Comparison of ENCODE assay signal across 16 cellular contexts in the genomic region with DNA sequence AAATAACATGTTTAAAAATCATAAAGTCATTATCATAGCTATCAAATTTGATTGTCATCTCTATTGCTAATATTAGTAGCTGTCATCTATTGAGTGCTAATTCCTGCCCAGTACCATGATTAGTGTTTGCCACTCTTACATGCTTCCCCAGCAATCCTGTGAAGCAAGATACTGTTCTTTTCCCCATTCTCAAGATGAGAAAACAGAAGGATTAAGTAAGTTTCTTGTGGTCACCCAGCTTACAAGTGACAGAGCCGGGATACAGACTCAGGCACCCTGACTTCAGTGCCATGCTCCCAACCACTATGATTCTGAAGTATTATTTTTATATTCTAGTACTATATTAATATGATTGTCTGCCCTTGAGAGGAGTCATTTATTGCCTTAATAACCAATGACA. TPM values are rescaled to one million over a fixed set of nuclear protein-coding genes. Genes with fewer than 3 reads are reported as not detected.
DNase-seq lines count a peak whose midpoint lies in the region; ATAC-seq and TF ChIP-seq lines count a peak whose summit lies in the region.
"Had no signal": no experiment of that assay in that cellular context is flagged by ENCODE, and none has a peak within 500 bp of the region (broad histone marks: within the 10 kb centered on the region; RNA-seq: fewer than 3 reads in every experiment).

No MANE protein-coding gene starts in this region.

- H3K27me3 Mint-ChIP-seq in CD4-positive, alpha-beta T cell = no peaks in the 10 kb centered on the region
- no peaks in the 10 kb centered on the region for H3K27me3 Mint-ChIP-seq in MCF 10A (ENCODE audit: insufficient read depth, unreplicated experiment)

- H3K79me2 ChIP-seq in OCI-LY3 (ENCODE audit: low read length) = no peaks in the 10 kb centered on the region
- H3K79me2 ChIP-seq in PC-9 (ENCODE audit: low read depth) = no peaks in the 10 kb centered on the region

- H4K20me1 ChIP-seq in OCI-LY3 (ENCODE audit: insufficient read depth, low read length) = no peaks in the 10 kb centered on the region
- H4K20me1 ChIP-seq in PC-9 (ENCODE audit: insufficient read depth) = no peaks in the 10 kb centered on the region

- no peaks in the 10 kb centered on the region for H3F3A ChIP-seq in PC-9 (ENCODE audit: insufficient read depth, low read depth)

- no peak overlapping the region for H3K4me3 Mint-ChIP-seq in CD4-positive, alpha-beta T cell
- H3K4me3 Mint-ChIP-seq in MCF 10A (ENCODE audit: unreplicated experiment) = no peak overlapping the region

- H3K4me3 ChIP-seq in OCI-LY3 (ENCODE audit: low read length) (no peak overlapping the region), PC-9 (no peak overlapping the region)
- no peak overlapping the region for H3K4me3 ChIP-seq in effector memory CD4-positive, alpha-beta T cell (ENCODE audit: insufficient read depth, low read depth, low read length, poor library complexity, severe bottlenecking)
- H3K4me3 ChIP-seq: body of pancreas, esophagus muscularis mucosa had no signal

- no peaks in the 10 kb centered on the region for H3K27me3 ChIP-seq in CD4-positive, alpha-beta T cell (ENCODE audit: control insufficient read depth, insufficient read depth, low read length)
- H3K27me3 ChIP-seq in OCI-LY3 (ENCODE audit: low read depth, low read length) (no peaks in the 10 kb centered on the region; the same call in 1 of the 2 replicates), PC-9 (ENCODE audit: insufficient read depth, low read depth) (no peaks in the 10 kb centered on the region)
- no peaks in the 10 kb centered on the region for H3K27me3 ChIP-seq in effector memory CD4-positive, alpha-beta T cell (replicated peaks; ENCODE audit: control insufficient read depth, insufficient read depth, low read length, poor library complexity, severe bottlenecking)
- H3K27me3 ChIP-seq: BE2C, body of pancreas, esophagus muscularis mucosa had no signal

- H3K4me2 ChIP-seq in OCI-LY3 (ENCODE audit: low read length) (peak overlapping the region; percentile 75), PC-9 (no peak overlapping the region)

- H2AFZ ChIP-seq in OCI-LY3 (ENCODE audit: low read depth, low read length) = no peak overlapping the region
- no peak overlapping the region for H2AFZ ChIP-seq in PC-9

- BruUV-seq in PC-9 (replicated peaks; lab: Mats Ljungman, UMichigan) = no TSS peak
- BruUV-seq in MCF 10A (replicated peaks; lab: Mats Ljungman, UMichigan) = no TSS peak

- intact Hi-C loops in CD4-positive, alpha-beta T cell (cut with DNase I, micrococcal nuclease) = no loop called here
- intact Hi-C loops in PC-9 (cut with micrococcal nuclease; ENCODE audit: unreplicated experiment) (no loop called here), MCF 10A (cut with micrococcal nuclease) (no loop called here)

- H3K9me3 ChIP-seq in CD4-positive, alpha-beta T cell (ENCODE audit: control insufficient read depth, low read length) = no peaks in the 10 kb centered on the region
- H3K9me3 ChIP-seq in OCI-LY3 (ENCODE audit: insufficient read depth, low read length) (no peaks in the 10 kb centered on the region), PC-9 (ENCODE audit: insufficient read depth, low read depth) (no peaks in the 10 kb centered on the region)
- no peaks in the 10 kb centered on the region for H3K9me3 ChIP-seq in effector memory CD4-positive, alpha-beta T cell (ENCODE audit: control insufficient read depth, low read length)
- H3K9me3 ChIP-seq: BE2C, body of pancreas had no signal

- TF ChIP-seq CTCF in CD4-positive, alpha-beta T cell (IDR thresholded peaks at IDR 0.05) = no peak
- TF ChIP-seq CTCF in OCI-LY3 (IDR thresholded peaks at IDR 0.05; ENCODE audit: low read depth, low read length) (no peak), PC-9 (conservative IDR thresholded peaks at IDR 0.05) (no peak), MCF 10A (IDR thresholded peaks at IDR 0.05; ENCODE audit: unreplicated experiment) (no peak)

- no peaks in the 10 kb centered on the region for H3K9me2 ChIP-seq in PC-9 (ENCODE audit: insufficient read depth)

- peaks cover 47% of the 10 kb centered on the region for H3K36me3 Mint-ChIP-seq in CD4-positive, alpha-beta T cell (ENCODE audit: low read depth)
- no peaks in the 10 kb centered on the region for H3K36me3 Mint-ChIP-seq in MCF 10A (ENCODE audit: insufficient read depth, unreplicated experiment)

- DNase-seq in AML-193 (lab: John Stamatoyannopoulos, UW) = peak; percentile 17 to 19
- no peak for DNase-seq in CD4-positive, alpha-beta T cell
- no peak for DNase-seq in effector memory CD4-positive, alpha-beta T cell
- DNase-seq in PC-9 = no peak
- DNase-seq in MCF 10A (ENCODE audit: unreplicated experiment) = no peak
- DNase-seq: activated CD4-positive, CD25-positive, alpha-beta regulatory T cell treated with anti-CD3 and anti-CD28 coated beads, Interleukin-2, amount 50 U/mL, for 72 hours; BE2C; body of pancreas; islet precursor cell; KBM-7; midbrain; NCI-H146; stimulated activated CD4-positive, alpha-beta T cell treated with anti-CD3 and anti-CD28 coated beads, Interleukin-4, amount 100 ng/mL, for 4 hours had no signal

- POLR2A ChIA-PET in CD4-positive, alpha-beta T cell (lab: Charles Lee) = interaction anchor here (0.9 to 3.8 kb wide), 4 partner anchors 11 to 37 kb away, joined by 3 to 28 read pairs (median 4); partner anchors contain the start of gene LRRC8C
- POLR2A ChIA-PET in PC-9 (lab: Charles Lee; ENCODE audit: unreplicated experiment) (no interaction called here), MCF 10A (lab: Yijun Ruan, JAX) (interaction anchor here (0.6 kb wide), 1 partner anchor 37 kb away, joined by 4 read pairs; the partner anchor contains the start of gene LRRC8C)

- CTCF ChIA-PET in CD4-positive, alpha-beta T cell (lab: Charles Lee) = interaction anchor here (1.2 to 2.1 kb wide), 5 partner anchors 10 to 94 kb away, joined by 3 to 7 read pairs (median 5); partner anchors contain the start of gene LRRC8C
- CTCF ChIA-PET in PC-9 (lab: Charles Lee) = no interaction called here
- CTCF ChIA-PET in MCF 10A (lab: Yijun Ruan, JAX) = interaction anchor here (0.5 to 1.0 kb wide), 3 partner anchors 13 to 152 kb away, joined by 3 read pairs; no protein-coding TSS in a partner anchor

- no peaks in the 10 kb centered on the region for H3K9me3 Mint-ChIP-seq in CD4-positive, alpha-beta T cell
- no peaks in the 10 kb centered on the region for H3K9me3 Mint-ChIP-seq in MCF 10A (ENCODE audit: unreplicated experiment)

- H3K4me1 Mint-ChIP-seq in CD4-positive, alpha-beta T cell (ENCODE audit: low read depth) = peaks cover 98% of the 10 kb centered on the region
- H3K4me1 Mint-ChIP-seq in MCF 10A (ENCODE audit: insufficient read depth, unreplicated experiment) = peaks cover 21% of the 10 kb centered on the region

- ATAC-seq in CD4-positive, alpha-beta T cell (ENCODE audit: poor library complexity) = no peak
- ATAC-seq in GM19463 (IDR thresholded peaks at IDR 0.05; ENCODE audit: unreplicated experiment) = no peak
- ATAC-seq: body of pancreas had no signal

- H3K4me1 ChIP-seq in OCI-LY3 (ENCODE audit: low read length) = peaks cover 44% of the 10 kb centered on the region
- H3K4me1 ChIP-seq in effector memory CD4-positive, alpha-beta T cell (ENCODE audit: control insufficient read depth, insufficient read depth, low read length, poor library complexity, severe bottlenecking) = peaks cover 43% of the 10 kb centered on the region
- H3K4me1 ChIP-seq in PC-9 (replicated peaks; ENCODE audit: insufficient read depth) = peaks cover 11% of the 10 kb centered on the region
- H3K4me1 ChIP-seq: BE2C, body of pancreas had no signal

- no peak overlapping the region for H3K27ac ChIP-seq in CD4-positive, alpha-beta T cell (ENCODE audit: low read depth, low read length)
- H3K27ac ChIP-seq in OCI-LY3 (ENCODE audit: low read length) = no peak overlapping the region
- H3K27ac ChIP-seq in effector memory CD4-positive, alpha-beta T cell (ENCODE audit: insufficient read depth, low read length, poor library complexity, severe bottlenecking) = peak overlapping the region; percentile 50
- no peak overlapping the region for H3K27ac ChIP-seq in PC-9
- H3K27ac ChIP-seq: body of pancreas, esophagus muscularis mucosa had no signal

- no peaks in the 10 kb centered on the region for H3K36me3 ChIP-seq in OCI-LY3 (replicated peaks; ENCODE audit: low read depth, low read length)
- no peaks in the 10 kb centered on the region for H3K36me3 ChIP-seq in effector memory CD4-positive, alpha-beta T cell (ENCODE audit: control insufficient read depth, insufficient read depth, low read length)
- no peaks in the 10 kb centered on the region for H3K36me3 ChIP-seq in PC-9 (ENCODE audit: low read depth)
- H3K36me3 ChIP-seq: BE2C, esophagus muscularis mucosa had no signal

- H3K27ac Mint-ChIP-seq in CD4-positive, alpha-beta T cell = peak overlapping the region; percentile 45
- H3K27ac Mint-ChIP-seq in MCF 10A (ENCODE audit: low read depth, unreplicated experiment) = no peak overlapping the region

- no peak overlapping the region for H3K9ac ChIP-seq in OCI-LY3 (ENCODE audit: low read length)

RNA-seq across cellular contexts. Expression of gene LRRC8C, which starts 36.5 kb away (rescaled TPM):
- 10 to 100 TPM; 28.4 to 30.2 TPM for total RNA-seq in CD4-positive, alpha-beta T cell
- total RNA-seq in PC-9 (2021) = 2.0 and 2.2 TPM in 2 replicates
- 4.4 TPM in 2 replicates for total RNA-seq in MCF 10A (2022)

Comparison
In these comparisons a context has a peak if more than half of its experiments do, and no peak if none do; other contexts are left out.
1. DNase-seq: peak in AML-193 (2 of 2); none in CD4-positive, alpha-beta T cell (0 of 10), effector memory CD4-positive, alpha-beta T cell (0 of 3), PC-9 (0 of 2) and MCF 10A (single experiment).